Comparison of ENCODE assay signal across 8 cellular contexts in genomic region chr4:37976991-37977470, GRCh38. TPM values are rescaled to one million over a fixed set of nuclear protein-coding genes. Genes with fewer than 3 reads are reported as not detected.
DNase-seq lines count a peak whose midpoint lies in the region; ATAC-seq, FAIRE-seq and TF ChIP-seq lines count a peak whose summit lies in the region.

No MANE protein-coding gene starts in this region.

- H4K20me1 ChIP-seq in DOHH2 (ENCODE audit: control insufficient read depth, insufficient read depth, low read depth, low read length) (peaks cover 5% of the 10 kb centered on the region; the same call in 1 of the 2 replicates), SK-N-SH (ENCODE audit: insufficient read depth) (no peaks in the 10 kb centered on the region)

- intact Hi-C loops in pancreas (cut with DNase I) (no loop called here), transverse colon (cut with DNase I; ENCODE audit: low total_unique reads) (loop anchor here (2.0 to 10.0 kb wide), 2 partner anchors 48 to 86 kb away; partner anchors contain the start of gene TBC1D1)

- no peak for TF ChIP-seq CTCF in DOHH2 (IDR thresholded peaks at IDR 0.05; ENCODE audit: low read depth, low read length, poor library complexity, severe bottlenecking)
- TF ChIP-seq CTCF in SK-N-SH (IDR thresholded peaks at IDR 0.05), result no peak
- TF ChIP-seq CTCF in glutamatergic neuron (IDR thresholded peaks at IDR 0.05; ENCODE audit: partially characterized antibody, unreplicated experiment), result no peak
- no peak for TF ChIP-seq CTCF in pancreas (IDR thresholded peaks at IDR 0.05)
- peak in 1 of 5 experiments; percentile 16 for TF ChIP-seq CTCF in transverse colon (IDR thresholded peaks at IDR 0.05)

- H3K9me2 ChIP-seq in DOHH2 (replicated peaks; ENCODE audit: control insufficient read depth, low read length), result no peaks in the 10 kb centered on the region
- no peaks in the 10 kb centered on the region for H3K9me2 ChIP-seq in SK-N-SH

- H3K27ac ChIP-seq in DOHH2 (ENCODE audit: low read depth, low read length), result peak overlapping the region; percentile 98
- H3K27ac ChIP-seq in SK-N-SH (ENCODE audit: low read depth in 2 of 2, low read length in 1 of 2), result no peak overlapping the region
- peak overlapping the region; percentile 66 to 93 (median 83) for H3K27ac ChIP-seq in pancreas
- H3K27ac ChIP-seq in transverse colon, result peak overlapping the region; percentile 94 to 98 (median 96)

- peaks cover 40% of the 10 kb centered on the region for H3K4me1 Mint-ChIP-seq in activated naive CD4-positive, alpha-beta T cell treated with anti-CD3 and anti-CD28 coated beads, Interleukin-2, amount 50 U/mL, for 24 hours
- H3K4me1 Mint-ChIP-seq in glutamatergic neuron (ENCODE audit: low read depth, unreplicated experiment), result no peaks in the 10 kb centered on the region

- no peaks in the 10 kb centered on the region for H3K27me3 Mint-ChIP-seq in activated naive CD4-positive, alpha-beta T cell treated with anti-CD3 and anti-CD28 coated beads, Interleukin-2, amount 50 U/mL, for 24 hours
- no peaks in the 10 kb centered on the region for H3K27me3 Mint-ChIP-seq in glutamatergic neuron (ENCODE audit: unreplicated experiment)

- peak overlapping the region; percentile 73 for H3K4me3 Mint-ChIP-seq in activated naive CD4-positive, alpha-beta T cell treated with anti-CD3 and anti-CD28 coated beads, Interleukin-2, amount 50 U/mL, for 24 hours
- peak overlapping the region; percentile 46 for H3K4me3 Mint-ChIP-seq in glutamatergic neuron (ENCODE audit: unreplicated experiment)

- peaks cover 47% of the 10 kb centered on the region for H3K79me2 ChIP-seq in DOHH2 (ENCODE audit: control insufficient read depth, low read length)
- peaks cover 35% of the 10 kb centered on the region; the same call in 1 of the 2 replicates for H3K79me2 ChIP-seq in SK-N-SH (ENCODE audit: insufficient read depth)

- H3K27me3 ChIP-seq in DOHH2 (ENCODE audit: control insufficient read depth, low read length) (no peaks in the 10 kb centered on the region), SK-N-SH (ENCODE audit: insufficient read depth) (no peaks in the 10 kb centered on the region), pancreas (no peaks in the 10 kb centered on the region), transverse colon (no peaks in the 10 kb centered on the region)

- H3F3A ChIP-seq in DOHH2 (ENCODE audit: control insufficient read depth, insufficient read depth) (peaks cover 38% of the 10 kb centered on the region), SK-N-SH (replicated peaks; ENCODE audit: insufficient read depth) (peaks cover 15% of the 10 kb centered on the region)

- no peaks in the 10 kb centered on the region for H3K36me3 Mint-ChIP-seq in activated naive CD4-positive, alpha-beta T cell treated with anti-CD3 and anti-CD28 coated beads, Interleukin-2, amount 50 U/mL, for 24 hours
- peaks cover under 1% of the 10 kb centered on the region for H3K36me3 Mint-ChIP-seq in glutamatergic neuron (ENCODE audit: unreplicated experiment)

- peak overlapping the region; percentile 86 for H2AFZ ChIP-seq in SK-N-SH (ENCODE audit: low read depth)

- DNase-seq in KBM-7 (peak; percentile 74), SK-N-SH (peak; percentile 93), glutamatergic neuron (peak; percentile 81), pancreas (peak; percentile 72 to 91 (median 83)), transverse colon (peak; percentile 85)

- WGBS in SK-N-SH (ENCODE audit: low lambda C conversion rate), result 36% methylated on average over 6 of the region's 50 CpGs
- 3% methylated on average over 29 to 47 of the region's 50 CpGs for WGBS in pancreas, 2 donors
- 5% methylated on average over 17 of the region's 50 CpGs; no CpG with 5 or more reads in 1 of the 2 donors for whole genome bisulfite sequencing in transverse colon (ENCODE audit: low coverage in 1 of 2), 2 donors

- peak overlapping the region; percentile 90 for H3K4me2 ChIP-seq in DOHH2 (ENCODE audit: low read length)
- H3K4me2 ChIP-seq in SK-N-SH, result peak overlapping the region; percentile 70; the same call in 1 of the 2 replicates

- in situ Hi-C loops in KBM-7 (cut with MboI; ENCODE audit: low pct_unique_long_range_greater_than_20kb, low sequenced_read_pairs), result no loop called here
- in situ Hi-C loops in transverse colon (cut with MboI; ENCODE audit: low pct_ligation_motif_present in 1 of 4, low pct_unique_long_range_greater_than_20kb in 1 of 4, low sequenced_read_pairs in 3 of 4), result no loop called here

- no peak for TF ChIP-seq POLR2A in transverse colon (IDR thresholded peaks at IDR 0.05)

- peak overlapping the region; percentile 77; the same call in 1 of the 2 replicates for H3K9ac ChIP-seq in SK-N-SH

- POLR2A ChIA-PET in SK-N-SH (lab: Yijun Ruan, JAX), result no interaction called here

- ATAC-seq in GM21717 (IDR thresholded peaks at IDR 0.05; ENCODE audit: unreplicated experiment) (peak; percentile 75), pancreas (peak; percentile 84 to 93 (median 88))

- no peak for TF ChIP-seq EP300 in SK-N-SH (IDR thresholded peaks at IDR 0.05; ENCODE audit: borderline replicate concordance in 1 of 2, low read depth in 1 of 2, low read length in 1 of 2)
- TF ChIP-seq EP300 in transverse colon (IDR thresholded peaks at IDR 0.05; ENCODE audit: low read depth), result no peak

- CTCF ChIA-PET in SK-N-SH (lab: Yijun Ruan, JAX), result interaction anchor here (0.6 to 2.0 kb wide), 12 partner anchors 10 to 375 kb away, joined by 3 to 10 read pairs (median 4); partner anchors contain the start of gene PGM2

- H3K9me3 ChIP-seq in DOHH2 (ENCODE audit: control insufficient read depth, insufficient read depth, low read length) (no peaks in the 10 kb centered on the region), SK-N-SH (no peaks in the 10 kb centered on the region), pancreas (no peaks in the 10 kb centered on the region), transverse colon (no peaks in the 10 kb centered on the region)

- peaks cover 42% of the 10 kb centered on the region for H3K4me1 ChIP-seq in DOHH2 (ENCODE audit: control insufficient read depth, low read length)
- peaks cover 2 to 8% of the 10 kb centered on the region in 2 experiments; a peak in 2 of 4 replicates for H3K4me1 ChIP-seq in SK-N-SH (ENCODE audit: control insufficient read depth in 1 of 2, insufficient read depth in 2 of 2, low read depth in 1 of 2, low read length in 1 of 2)
- peaks cover 3 to 8% (median 8%) of the 10 kb centered on the region in 3 donors for H3K4me1 ChIP-seq in pancreas
- peaks cover 4 to 47% (median 39%) of the 10 kb centered on the region in 4 donors for H3K4me1 ChIP-seq in transverse colon

- H3K4me3 ChIP-seq in DOHH2 (ENCODE audit: low read length) (peak overlapping the region; percentile 95), SK-N-SH (ENCODE audit: low read depth in 2 of 2, low read length in 1 of 2) (peak overlapping the region; percentile 75 to 77; a peak in 3 of 4 replicates), pancreas (peak overlapping the region; percentile 63 to 92 (median 72)), transverse colon (peak overlapping the region; percentile 53 to 93 (median 80))

- H3K36me3 ChIP-seq in DOHH2 (ENCODE audit: control insufficient read depth, low read length) (peaks cover 41% of the 10 kb centered on the region), SK-N-SH (replicated peaks in 1 of 2; ENCODE audit: control insufficient read depth in 1 of 2, insufficient read depth in 2 of 2, low read length in 1 of 2) (no peaks in the 10 kb centered on the region), pancreas (no peaks in the 10 kb centered on the region), transverse colon (no peaks in the 10 kb centered on the region)

- no peaks in the 10 kb centered on the region for H3K9me3 Mint-ChIP-seq in activated naive CD4-positive, alpha-beta T cell treated with anti-CD3 and anti-CD28 coated beads, Interleukin-2, amount 50 U/mL, for 24 hours
- H3K9me3 Mint-ChIP-seq in glutamatergic neuron (ENCODE audit: unreplicated experiment), result no peaks in the 10 kb centered on the region

- FAIRE-seq in pancreas (lab: Jason Lieb, UNC), result no peak

- TF ChIP-seq RAD21 in SK-N-SH (IDR thresholded peaks at IDR 0.05; ENCODE audit: low read length), result peak; percentile 18; the same call in 1 of the 2 replicates

- no peak overlapping the region for H3K27ac Mint-ChIP-seq in activated naive CD4-positive, alpha-beta T cell treated with anti-CD3 and anti-CD28 coated beads, Interleukin-2, amount 50 U/mL, for 24 hours
- H3K27ac Mint-ChIP-seq in glutamatergic neuron (ENCODE audit: unreplicated experiment), result no peak overlapping the region

TF ChIP-seq in SK-N-SH, 30 proteins besides CTCF, POLR2A, EP300 and RAD21 (continues in another document):
- TF ChIP-seq YY1 (IDR thresholded peaks at IDR 0.05; ENCODE audit: low read depth) (no peak), TCF12 (IDR thresholded peaks at IDR 0.05) (no peak), ELF1 (IDR thresholded peaks at IDR 0.05) (no peak), EZH2phosphoT487 (IDR thresholded peaks at IDR 0.05; ENCODE audit: borderline replicate concordance, low read depth) (no peak)
- TF ChIP-seq, protein P1, sequence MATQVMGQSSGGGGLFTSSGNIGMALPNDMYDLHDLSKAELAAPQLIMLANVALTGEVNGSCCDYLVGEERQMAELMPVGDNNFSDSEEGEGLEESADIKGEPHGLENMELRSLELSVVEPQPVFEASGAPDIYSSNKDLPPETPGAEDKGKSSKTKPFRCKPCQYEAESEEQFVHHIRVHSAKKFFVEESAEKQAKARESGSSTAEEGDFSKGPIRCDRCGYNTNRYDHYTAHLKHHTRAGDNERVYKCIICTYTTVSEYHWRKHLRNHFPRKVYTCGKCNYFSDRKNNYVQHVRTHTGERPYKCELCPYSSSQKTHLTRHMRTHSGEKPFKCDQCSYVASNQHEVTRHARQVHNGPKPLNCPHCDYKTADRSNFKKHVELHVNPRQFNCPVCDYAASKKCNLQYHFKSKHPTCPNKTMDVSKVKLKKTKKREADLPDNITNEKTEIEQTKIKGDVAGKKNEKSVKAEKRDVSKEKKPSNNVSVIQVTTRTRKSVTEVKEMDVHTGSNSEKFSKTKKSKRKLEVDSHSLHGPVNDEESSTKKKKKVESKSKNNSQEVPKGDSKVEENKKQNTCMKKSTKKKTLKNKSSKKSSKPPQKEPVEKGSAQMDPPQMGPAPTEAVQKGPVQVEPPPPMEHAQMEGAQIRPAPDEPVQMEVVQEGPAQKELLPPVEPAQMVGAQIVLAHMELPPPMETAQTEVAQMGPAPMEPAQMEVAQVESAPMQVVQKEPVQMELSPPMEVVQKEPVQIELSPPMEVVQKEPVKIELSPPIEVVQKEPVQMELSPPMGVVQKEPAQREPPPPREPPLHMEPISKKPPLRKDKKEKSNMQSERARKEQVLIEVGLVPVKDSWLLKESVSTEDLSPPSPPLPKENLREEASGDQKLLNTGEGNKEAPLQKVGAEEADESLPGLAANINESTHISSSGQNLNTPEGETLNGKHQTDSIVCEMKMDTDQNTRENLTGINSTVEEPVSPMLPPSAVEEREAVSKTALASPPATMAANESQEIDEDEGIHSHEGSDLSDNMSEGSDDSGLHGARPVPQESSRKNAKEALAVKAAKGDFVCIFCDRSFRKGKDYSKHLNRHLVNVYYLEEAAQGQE (IDR thresholded peaks at IDR 0.05; ENCODE audit: low read depth, low read length), result no peak

RNA-seq across cellular contexts. Expression of gene PTTG2, which starts 16.8 kb away (rescaled TPM):
- polyA plus RNA-seq in SK-N-SH (2012; rRNA removed) (not detected in 2 replicates), pancreas (under 1 TPM; 0.30 to 0.38 TPM)
- not detected in 2 replicates for polyA plus RNA-seq in SK-N-SH (2012; cell fraction: cytosol; rRNA removed)
- polyA plus RNA-seq in SK-N-SH (2012; cell fraction: nucleus; rRNA removed), result not detected in 2 replicates
- total RNA-seq in glutamatergic neuron (ENCODE audit: unreplicated experiment) (not detected), pancreas (under 1 TPM in 5 of 6 donors, not detected in 1; 0.31 to 0.94 (median 0.79) TPM), transverse colon (1 to 10 TPM in 2 of 4 donors, not detected in 2; 2.6 to 3.8 TPM)

Comparison
In these comparisons a context has a peak if more than half of its experiments do, and no peak if none do; other contexts are left out.
1. H3K27ac ChIP-seq: peak in DOHH2 (single experiment), pancreas (4 of 4) and transverse colon (4 of 4); none in SK-N-SH (0 of 2).
2. Peak in every context shown above with its lines, with median percentiles within 50 percentile points of each other: H3K4me3 ChIP-seq and DNase-seq.